In genomic region chr22:25898707-25899365, GRCh38 we compare ENCODE assay signal across 11 cellular contexts.
DNase-seq lines count a peak whose midpoint lies in the region; ATAC-seq and TF ChIP-seq lines count a peak whose summit lies in the region.
"Had no signal": no experiment of that assay in that cellular context is flagged by ENCODE, and none has a peak within 500 bp of the region (broad histone marks: within the 10 kb centered on the region; RNA-seq: fewer than 3 reads in every experiment).

No MANE protein-coding gene starts in this region.

- TF ChIP-seq CTCF in HFFc6 (IDR thresholded peaks at IDR 0.05) = 0 out of 2 replicates have a peak, but pooled peaks have one; percentile 17
- no peak for TF ChIP-seq CTCF in mucosa of descending colon (IDR thresholded peaks at IDR 0.05)

- H3K9me3 ChIP-seq in SJCRH30 (replicated peaks) (no peaks in the 10 kb centered on the region), mucosa of descending colon (no peaks in the 10 kb centered on the region)
- H3K9me3 ChIP-seq: testis had no signal

- no peak overlapping the region for H3K4me3 ChIP-seq in SJCRH30
- H3K4me3 ChIP-seq in mucosa of descending colon = no peak overlapping the region
- H3K4me3 ChIP-seq: testis had no signal

- no peaks in the 10 kb centered on the region for H3K27me3 ChIP-seq in SJCRH30
- H3K27me3 ChIP-seq: testis had no signal

- no peak overlapping the region for H3K27ac ChIP-seq in SJCRH30
- H3K27ac ChIP-seq: testis had no signal

- H3K9me3 Mint-ChIP-seq in HFFc6 = peaks cover 71% of the 10 kb centered on the region

- no peaks in the 10 kb centered on the region for H3K27me3 Mint-ChIP-seq in HFFc6 (ENCODE audit: insufficient read depth)

- H3K27ac Mint-ChIP-seq in HFFc6 = no peak overlapping the region
- H3K27ac Mint-ChIP-seq: naive B cell had no signal

- intact Hi-C loops in mucosa of descending colon (cut with DNase I, micrococcal nuclease) = no loop called here

- H3K36me3 ChIP-seq in SJCRH30 = peaks cover 94% of the 10 kb centered on the region
- no peaks in the 10 kb centered on the region for H3K36me3 ChIP-seq in mucosa of descending colon (ENCODE audit: low read depth)

- DNase-seq in DMS 273 (lab: John Stamatoyannopoulos, UW; ENCODE audit: unreplicated experiment) = peak; percentile 53
- DNase-seq in DMS 273 treated with DMSO at 0.1 percent for 48 hours (lab: John Stamatoyannopoulos, UW) = no peak
- no peak for DNase-seq in HFFc6
- DNase-seq in SJCRH30 = peak; percentile 31 to 50
- DNase-seq in mucosa of descending colon = peak in 1 of 3 donors; percentile 7
- no peak for DNase-seq in NCI-H1417 (lab: John Stamatoyannopoulos, UW)
- no peak for DNase-seq in LoVo (ENCODE audit: low spot score)
- no peak for DNase-seq in T-helper 9 cell
- DNase-seq: central memory CD4-positive, alpha-beta T cell; naive B cell; testis had no signal

- H3K4me1 Mint-ChIP-seq in HFFc6 (ENCODE audit: low read depth) = no peaks in the 10 kb centered on the region
- H3K4me1 Mint-ChIP-seq: naive B cell had no signal

- peak; percentile 31 for ATAC-seq in mucosa of descending colon

- H3K4me3 Mint-ChIP-seq in HFFc6 = no peak overlapping the region
- H3K4me3 Mint-ChIP-seq: naive B cell had no signal

- peaks cover 1% of the 10 kb centered on the region for H3K36me3 Mint-ChIP-seq in HFFc6 (ENCODE audit: low read depth)
- H3K36me3 Mint-ChIP-seq: naive B cell had no signal

- H3K4me1 ChIP-seq in SJCRH30 (no peaks in the 10 kb centered on the region), mucosa of descending colon (ENCODE audit: low read depth) (no peaks in the 10 kb centered on the region)
- H3K4me1 ChIP-seq: testis had no signal

Comparison
In these comparisons a context has a peak if more than half of its experiments do, and no peak if none do; other contexts are left out.
1. DNase-seq: peak in DMS 273 (single experiment) and SJCRH30 (2 of 2); none in DMS 273 treated with DMSO at 0.1 percent for 48 hours (single experiment), HFFc6 (single experiment), NCI-H1417 (0 of 3), LoVo (single experiment) and T-helper 9 cell (single experiment).